2 cellular contexts compared by ENCODE assay signal in the genomic region with DNA sequence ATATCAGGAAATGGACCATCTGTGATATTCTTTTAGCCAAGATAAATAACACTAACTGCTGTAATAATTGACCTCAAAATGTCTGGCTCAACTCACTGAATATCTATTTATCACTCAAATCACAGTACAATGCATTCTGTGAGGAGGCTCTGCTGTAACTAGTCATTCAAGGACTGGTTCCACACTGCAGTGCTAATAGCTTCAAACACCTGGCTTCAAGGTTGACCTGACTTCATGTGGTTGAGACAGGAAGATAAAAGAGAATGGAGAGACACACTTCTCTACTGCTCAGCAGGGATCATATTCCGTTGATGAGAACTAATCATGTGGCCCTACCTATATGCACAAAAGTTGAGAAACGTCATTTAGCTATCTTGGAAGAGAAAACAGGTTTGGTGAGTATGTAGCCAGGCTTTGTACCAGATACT.
A peak's percentile ranks its signal among the peaks of the same experiment; 100 is the strongest.
TF ChIP-seq lines count a peak whose summit lies in the region.

No MANE protein-coding gene starts in this region.

TF ChIP-seq in Ishikawa, 13 proteins besides CTCF, POLR2A, EP300 and RAD21:
- TF ChIP-seq, protein P1, sequence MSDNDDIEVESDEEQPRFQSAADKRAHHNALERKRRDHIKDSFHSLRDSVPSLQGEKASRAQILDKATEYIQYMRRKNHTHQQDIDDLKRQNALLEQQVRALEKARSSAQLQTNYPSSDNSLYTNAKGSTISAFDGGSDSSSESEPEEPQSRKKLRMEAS (IDR thresholded peaks at IDR 0.05) = 0 out of 2 replicates have a peak, but pooled peaks have one; percentile 13
- TF ChIP-seq, protein P2, sequence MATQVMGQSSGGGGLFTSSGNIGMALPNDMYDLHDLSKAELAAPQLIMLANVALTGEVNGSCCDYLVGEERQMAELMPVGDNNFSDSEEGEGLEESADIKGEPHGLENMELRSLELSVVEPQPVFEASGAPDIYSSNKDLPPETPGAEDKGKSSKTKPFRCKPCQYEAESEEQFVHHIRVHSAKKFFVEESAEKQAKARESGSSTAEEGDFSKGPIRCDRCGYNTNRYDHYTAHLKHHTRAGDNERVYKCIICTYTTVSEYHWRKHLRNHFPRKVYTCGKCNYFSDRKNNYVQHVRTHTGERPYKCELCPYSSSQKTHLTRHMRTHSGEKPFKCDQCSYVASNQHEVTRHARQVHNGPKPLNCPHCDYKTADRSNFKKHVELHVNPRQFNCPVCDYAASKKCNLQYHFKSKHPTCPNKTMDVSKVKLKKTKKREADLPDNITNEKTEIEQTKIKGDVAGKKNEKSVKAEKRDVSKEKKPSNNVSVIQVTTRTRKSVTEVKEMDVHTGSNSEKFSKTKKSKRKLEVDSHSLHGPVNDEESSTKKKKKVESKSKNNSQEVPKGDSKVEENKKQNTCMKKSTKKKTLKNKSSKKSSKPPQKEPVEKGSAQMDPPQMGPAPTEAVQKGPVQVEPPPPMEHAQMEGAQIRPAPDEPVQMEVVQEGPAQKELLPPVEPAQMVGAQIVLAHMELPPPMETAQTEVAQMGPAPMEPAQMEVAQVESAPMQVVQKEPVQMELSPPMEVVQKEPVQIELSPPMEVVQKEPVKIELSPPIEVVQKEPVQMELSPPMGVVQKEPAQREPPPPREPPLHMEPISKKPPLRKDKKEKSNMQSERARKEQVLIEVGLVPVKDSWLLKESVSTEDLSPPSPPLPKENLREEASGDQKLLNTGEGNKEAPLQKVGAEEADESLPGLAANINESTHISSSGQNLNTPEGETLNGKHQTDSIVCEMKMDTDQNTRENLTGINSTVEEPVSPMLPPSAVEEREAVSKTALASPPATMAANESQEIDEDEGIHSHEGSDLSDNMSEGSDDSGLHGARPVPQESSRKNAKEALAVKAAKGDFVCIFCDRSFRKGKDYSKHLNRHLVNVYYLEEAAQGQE (IDR thresholded peaks at IDR 0.05; ENCODE audit: low read depth) = no peak

TF ChIP-seq in K562, 482 proteins besides CTCF, POLR2A, EP300 and RAD21 (continues in another document):
- no peak for TF ChIP-seq NFYB (IDR thresholded peaks at IDR 0.05; ENCODE audit: extremely low read depth, insufficient read length)
- TF ChIP-seq, protein P3, sequence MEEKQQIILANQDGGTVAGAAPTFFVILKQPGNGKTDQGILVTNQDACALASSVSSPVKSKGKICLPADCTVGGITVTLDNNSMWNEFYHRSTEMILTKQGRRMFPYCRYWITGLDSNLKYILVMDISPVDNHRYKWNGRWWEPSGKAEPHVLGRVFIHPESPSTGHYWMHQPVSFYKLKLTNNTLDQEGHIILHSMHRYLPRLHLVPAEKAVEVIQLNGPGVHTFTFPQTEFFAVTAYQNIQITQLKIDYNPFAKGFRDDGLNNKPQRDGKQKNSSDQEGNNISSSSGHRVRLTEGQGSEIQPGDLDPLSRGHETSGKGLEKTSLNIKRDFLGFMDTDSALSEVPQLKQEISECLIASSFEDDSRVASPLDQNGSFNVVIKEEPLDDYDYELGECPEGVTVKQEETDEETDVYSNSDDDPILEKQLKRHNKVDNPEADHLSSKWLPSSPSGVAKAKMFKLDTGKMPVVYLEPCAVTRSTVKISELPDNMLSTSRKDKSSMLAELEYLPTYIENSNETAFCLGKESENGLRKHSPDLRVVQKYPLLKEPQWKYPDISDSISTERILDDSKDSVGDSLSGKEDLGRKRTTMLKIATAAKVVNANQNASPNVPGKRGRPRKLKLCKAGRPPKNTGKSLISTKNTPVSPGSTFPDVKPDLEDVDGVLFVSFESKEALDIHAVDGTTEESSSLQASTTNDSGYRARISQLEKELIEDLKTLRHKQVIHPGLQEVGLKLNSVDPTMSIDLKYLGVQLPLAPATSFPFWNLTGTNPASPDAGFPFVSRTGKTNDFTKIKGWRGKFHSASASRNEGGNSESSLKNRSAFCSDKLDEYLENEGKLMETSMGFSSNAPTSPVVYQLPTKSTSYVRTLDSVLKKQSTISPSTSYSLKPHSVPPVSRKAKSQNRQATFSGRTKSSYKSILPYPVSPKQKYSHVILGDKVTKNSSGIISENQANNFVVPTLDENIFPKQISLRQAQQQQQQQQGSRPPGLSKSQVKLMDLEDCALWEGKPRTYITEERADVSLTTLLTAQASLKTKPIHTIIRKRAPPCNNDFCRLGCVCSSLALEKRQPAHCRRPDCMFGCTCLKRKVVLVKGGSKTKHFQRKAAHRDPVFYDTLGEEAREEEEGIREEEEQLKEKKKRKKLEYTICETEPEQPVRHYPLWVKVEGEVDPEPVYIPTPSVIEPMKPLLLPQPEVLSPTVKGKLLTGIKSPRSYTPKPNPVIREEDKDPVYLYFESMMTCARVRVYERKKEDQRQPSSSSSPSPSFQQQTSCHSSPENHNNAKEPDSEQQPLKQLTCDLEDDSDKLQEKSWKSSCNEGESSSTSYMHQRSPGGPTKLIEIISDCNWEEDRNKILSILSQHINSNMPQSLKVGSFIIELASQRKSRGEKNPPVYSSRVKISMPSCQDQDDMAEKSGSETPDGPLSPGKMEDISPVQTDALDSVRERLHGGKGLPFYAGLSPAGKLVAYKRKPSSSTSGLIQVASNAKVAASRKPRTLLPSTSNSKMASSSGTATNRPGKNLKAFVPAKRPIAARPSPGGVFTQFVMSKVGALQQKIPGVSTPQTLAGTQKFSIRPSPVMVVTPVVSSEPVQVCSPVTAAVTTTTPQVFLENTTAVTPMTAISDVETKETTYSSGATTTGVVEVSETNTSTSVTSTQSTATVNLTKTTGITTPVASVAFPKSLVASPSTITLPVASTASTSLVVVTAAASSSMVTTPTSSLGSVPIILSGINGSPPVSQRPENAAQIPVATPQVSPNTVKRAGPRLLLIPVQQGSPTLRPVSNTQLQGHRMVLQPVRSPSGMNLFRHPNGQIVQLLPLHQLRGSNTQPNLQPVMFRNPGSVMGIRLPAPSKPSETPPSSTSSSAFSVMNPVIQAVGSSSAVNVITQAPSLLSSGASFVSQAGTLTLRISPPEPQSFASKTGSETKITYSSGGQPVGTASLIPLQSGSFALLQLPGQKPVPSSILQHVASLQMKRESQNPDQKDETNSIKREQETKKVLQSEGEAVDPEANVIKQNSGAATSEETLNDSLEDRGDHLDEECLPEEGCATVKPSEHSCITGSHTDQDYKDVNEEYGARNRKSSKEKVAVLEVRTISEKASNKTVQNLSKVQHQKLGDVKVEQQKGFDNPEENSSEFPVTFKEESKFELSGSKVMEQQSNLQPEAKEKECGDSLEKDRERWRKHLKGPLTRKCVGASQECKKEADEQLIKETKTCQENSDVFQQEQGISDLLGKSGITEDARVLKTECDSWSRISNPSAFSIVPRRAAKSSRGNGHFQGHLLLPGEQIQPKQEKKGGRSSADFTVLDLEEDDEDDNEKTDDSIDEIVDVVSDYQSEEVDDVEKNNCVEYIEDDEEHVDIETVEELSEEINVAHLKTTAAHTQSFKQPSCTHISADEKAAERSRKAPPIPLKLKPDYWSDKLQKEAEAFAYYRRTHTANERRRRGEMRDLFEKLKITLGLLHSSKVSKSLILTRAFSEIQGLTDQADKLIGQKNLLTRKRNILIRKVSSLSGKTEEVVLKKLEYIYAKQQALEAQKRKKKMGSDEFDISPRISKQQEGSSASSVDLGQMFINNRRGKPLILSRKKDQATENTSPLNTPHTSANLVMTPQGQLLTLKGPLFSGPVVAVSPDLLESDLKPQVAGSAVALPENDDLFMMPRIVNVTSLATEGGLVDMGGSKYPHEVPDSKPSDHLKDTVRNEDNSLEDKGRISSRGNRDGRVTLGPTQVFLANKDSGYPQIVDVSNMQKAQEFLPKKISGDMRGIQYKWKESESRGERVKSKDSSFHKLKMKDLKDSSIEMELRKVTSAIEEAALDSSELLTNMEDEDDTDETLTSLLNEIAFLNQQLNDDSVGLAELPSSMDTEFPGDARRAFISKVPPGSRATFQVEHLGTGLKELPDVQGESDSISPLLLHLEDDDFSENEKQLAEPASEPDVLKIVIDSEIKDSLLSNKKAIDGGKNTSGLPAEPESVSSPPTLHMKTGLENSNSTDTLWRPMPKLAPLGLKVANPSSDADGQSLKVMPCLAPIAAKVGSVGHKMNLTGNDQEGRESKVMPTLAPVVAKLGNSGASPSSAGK (IDR thresholded peaks at IDR 0.05) = peak; percentile 21; the same call in 1 of the 2 replicates
- TF ChIP-seq L3MBTL2 (IDR thresholded peaks at IDR 0.05) = peak; percentile 36; the same call in 1 of the 2 replicates
- no peak for TF ChIP-seq FUS (optimal IDR thresholded peaks at IDR 0.05; ENCODE audit: low read depth, low read length)
- TF ChIP-seq CBX5 (IDR thresholded peaks at IDR 0.05; ENCODE audit: borderline replicate concordance, low read depth) = no peak
- no peak for TF ChIP-seq JUN (IDR thresholded peaks at IDR 0.05; ENCODE audit: borderline replicate concordance, low read depth, low read length)
- TF ChIP-seq JUN (CRISPR knock-in tag; IDR thresholded peaks at IDR 0.05; ENCODE audit: borderline replicate concordance) = no peak
- no peak for TF ChIP-seq GATAD2A (IDR thresholded peaks at IDR 0.05)
- TF ChIP-seq EHMT2 (IDR thresholded peaks at IDR 0.05) = 0 out of 2 replicates have a peak, but pooled peaks have one; percentile 18
- TF ChIP-seq, protein P4, sequence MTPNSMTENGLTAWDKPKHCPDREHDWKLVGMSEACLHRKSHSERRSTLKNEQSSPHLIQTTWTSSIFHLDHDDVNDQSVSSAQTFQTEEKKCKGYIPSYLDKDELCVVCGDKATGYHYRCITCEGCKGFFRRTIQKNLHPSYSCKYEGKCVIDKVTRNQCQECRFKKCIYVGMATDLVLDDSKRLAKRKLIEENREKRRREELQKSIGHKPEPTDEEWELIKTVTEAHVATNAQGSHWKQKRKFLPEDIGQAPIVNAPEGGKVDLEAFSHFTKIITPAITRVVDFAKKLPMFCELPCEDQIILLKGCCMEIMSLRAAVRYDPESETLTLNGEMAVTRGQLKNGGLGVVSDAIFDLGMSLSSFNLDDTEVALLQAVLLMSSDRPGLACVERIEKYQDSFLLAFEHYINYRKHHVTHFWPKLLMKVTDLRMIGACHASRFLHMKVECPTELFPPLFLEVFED (CRISPR knock-in tag; conservative IDR thresholded peaks at IDR 0.05) = no peak
- TF ChIP-seq, protein P5, sequence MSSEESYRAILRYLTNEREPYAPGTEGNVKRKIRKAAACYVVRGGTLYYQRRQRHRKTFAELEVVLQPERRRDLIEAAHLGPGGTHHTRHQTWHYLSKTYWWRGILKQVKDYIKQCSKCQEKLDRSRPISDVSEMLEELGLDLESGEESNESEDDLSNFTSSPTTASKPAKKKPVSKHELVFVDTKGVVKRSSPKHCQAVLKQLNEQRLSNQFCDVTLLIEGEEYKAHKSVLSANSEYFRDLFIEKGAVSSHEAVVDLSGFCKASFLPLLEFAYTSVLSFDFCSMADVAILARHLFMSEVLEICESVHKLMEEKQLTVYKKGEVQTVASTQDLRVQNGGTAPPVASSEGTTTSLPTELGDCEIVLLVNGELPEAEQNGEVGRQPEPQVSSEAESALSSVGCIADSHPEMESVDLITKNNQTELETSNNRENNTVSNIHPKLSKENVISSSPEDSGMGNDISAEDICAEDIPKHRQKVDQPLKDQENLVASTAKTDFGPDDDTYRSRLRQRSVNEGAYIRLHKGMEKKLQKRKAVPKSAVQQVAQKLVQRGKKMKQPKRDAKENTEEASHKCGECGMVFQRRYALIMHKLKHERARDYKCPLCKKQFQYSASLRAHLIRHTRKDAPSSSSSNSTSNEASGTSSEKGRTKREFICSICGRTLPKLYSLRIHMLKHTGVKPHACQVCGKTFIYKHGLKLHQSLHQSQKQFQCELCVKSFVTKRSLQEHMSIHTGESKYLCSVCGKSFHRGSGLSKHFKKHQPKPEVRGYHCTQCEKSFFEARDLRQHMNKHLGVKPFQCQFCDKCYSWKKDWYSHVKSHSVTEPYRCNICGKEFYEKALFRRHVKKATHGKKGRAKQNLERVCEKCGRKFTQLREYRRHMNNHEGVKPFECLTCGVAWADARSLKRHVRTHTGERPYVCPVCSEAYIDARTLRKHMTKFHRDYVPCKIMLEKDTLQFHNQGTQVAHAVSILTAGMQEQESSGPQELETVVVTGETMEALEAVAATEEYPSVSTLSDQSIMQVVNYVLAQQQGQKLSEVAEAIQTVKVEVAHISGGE (CRISPR knock-in tag; IDR thresholded peaks at IDR 0.05) = no peak
- 0 out of 2 replicates have a peak, but pooled peaks have one; percentile 10 for TF ChIP-seq ETV1 (tag; conservative IDR thresholded peaks at IDR 0.05; ENCODE audit: low read depth)
- TF ChIP-seq CBFA2T3 (IDR thresholded peaks at IDR 0.05) = 0 out of 2 replicates have a peak, but pooled peaks have one; percentile 26
- no peak for TF ChIP-seq TAF1 (IDR thresholded peaks at IDR 0.05; ENCODE audit: control insufficient read depth, extremely low read depth, insufficient read depth, low read length, severe bottlenecking)
- no peak for TF ChIP-seq TRIM28 (IDR thresholded peaks at IDR 0.05)
- no peak for TF ChIP-seq HMGN3 (IDR thresholded peaks at IDR 0.05; ENCODE audit: borderline replicate concordance, extremely low read depth, insufficient read length, low read depth, low read length)
- TF ChIP-seq, protein P6, sequence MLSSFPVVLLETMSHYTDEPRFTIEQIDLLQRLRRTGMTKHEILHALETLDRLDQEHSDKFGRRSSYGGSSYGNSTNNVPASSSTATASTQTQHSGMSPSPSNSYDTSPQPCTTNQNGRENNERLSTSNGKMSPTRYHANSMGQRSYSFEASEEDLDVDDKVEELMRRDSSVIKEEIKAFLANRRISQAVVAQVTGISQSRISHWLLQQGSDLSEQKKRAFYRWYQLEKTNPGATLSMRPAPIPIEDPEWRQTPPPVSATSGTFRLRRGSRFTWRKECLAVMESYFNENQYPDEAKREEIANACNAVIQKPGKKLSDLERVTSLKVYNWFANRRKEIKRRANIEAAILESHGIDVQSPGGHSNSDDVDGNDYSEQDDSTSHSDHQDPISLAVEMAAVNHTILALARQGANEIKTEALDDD (IDR thresholded peaks at IDR 0.05) = peak; percentile 94
- 0 out of 2 replicates have a peak, but pooled peaks have one; percentile 10 for TF ChIP-seq ESRRA (IDR thresholded peaks at IDR 0.05; ENCODE audit: borderline replicate concordance, low read depth)
- 0 out of 2 replicates have a peak, but pooled peaks have one; percentile 20 for TF ChIP-seq ZNF583 (CRISPR knock-in tag; IDR thresholded peaks at IDR 0.05)
- TF ChIP-seq, protein P7, sequence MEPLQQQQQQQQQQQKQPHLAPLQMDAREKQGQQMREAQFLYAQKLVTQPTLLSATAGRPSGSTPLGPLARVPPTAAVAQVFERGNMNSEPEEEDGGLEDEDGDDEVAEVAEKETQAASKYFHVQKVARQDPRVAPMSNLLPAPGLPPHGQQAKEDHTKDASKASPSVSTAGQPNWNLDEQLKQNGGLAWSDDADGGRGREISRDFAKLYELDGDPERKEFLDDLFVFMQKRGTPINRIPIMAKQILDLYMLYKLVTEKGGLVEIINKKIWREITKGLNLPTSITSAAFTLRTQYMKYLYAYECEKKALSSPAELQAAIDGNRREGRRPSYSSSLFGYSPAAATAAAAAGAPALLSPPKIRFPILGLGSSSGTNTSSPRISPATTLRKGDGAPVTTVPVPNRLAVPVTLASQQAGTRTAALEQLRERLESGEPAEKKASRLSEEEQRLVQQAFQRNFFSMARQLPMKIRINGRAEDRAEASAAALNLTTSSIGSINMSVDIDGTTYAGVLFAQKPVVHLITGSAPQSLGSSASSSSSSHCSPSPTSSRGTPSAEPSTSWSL (CRISPR knock-in tag; IDR thresholded peaks at IDR 0.05; ENCODE audit: borderline replicate concordance) = no peak
- TF ChIP-seq, protein P8, sequence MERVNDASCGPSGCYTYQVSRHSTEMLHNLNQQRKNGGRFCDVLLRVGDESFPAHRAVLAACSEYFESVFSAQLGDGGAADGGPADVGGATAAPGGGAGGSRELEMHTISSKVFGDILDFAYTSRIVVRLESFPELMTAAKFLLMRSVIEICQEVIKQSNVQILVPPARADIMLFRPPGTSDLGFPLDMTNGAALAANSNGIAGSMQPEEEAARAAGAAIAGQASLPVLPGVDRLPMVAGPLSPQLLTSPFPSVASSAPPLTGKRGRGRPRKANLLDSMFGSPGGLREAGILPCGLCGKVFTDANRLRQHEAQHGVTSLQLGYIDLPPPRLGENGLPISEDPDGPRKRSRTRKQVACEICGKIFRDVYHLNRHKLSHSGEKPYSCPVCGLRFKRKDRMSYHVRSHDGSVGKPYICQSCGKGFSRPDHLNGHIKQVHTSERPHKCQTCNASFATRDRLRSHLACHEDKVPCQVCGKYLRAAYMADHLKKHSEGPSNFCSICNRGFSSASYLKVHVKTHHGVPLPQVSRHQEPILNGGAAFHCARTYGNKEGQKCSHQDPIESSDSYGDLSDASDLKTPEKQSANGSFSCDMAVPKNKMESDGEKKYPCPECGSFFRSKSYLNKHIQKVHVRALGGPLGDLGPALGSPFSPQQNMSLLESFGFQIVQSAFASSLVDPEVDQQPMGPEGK (CRISPR knock-in tag; IDR thresholded peaks at IDR 0.05; ENCODE audit: borderline replicate concordance) = no peak
- no peak for TF ChIP-seq PRMT5 (CRISPR knock-in tag; IDR thresholded peaks at IDR 0.05)
